Comparison of ENCODE assay signal across 1 cellular context in the genomic region with DNA sequence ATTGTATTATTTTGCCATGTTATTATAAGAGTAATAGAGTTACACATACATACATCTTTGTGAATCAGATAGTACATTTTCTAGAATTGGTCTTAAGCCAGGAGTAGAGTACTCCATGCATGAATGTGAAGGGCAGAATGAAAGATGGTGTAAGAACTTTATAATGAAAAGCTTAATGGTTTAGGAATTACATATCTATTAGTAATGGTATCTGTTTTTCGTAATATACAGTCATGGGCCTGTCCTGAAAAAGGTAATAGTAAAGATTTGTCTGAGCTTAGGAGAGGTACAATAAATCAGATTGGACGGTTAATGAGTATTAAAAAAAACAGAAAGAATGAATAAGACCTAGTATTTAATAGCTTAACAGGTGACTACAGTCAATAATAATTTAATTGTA.
TF ChIP-seq lines count a peak whose summit lies in the region.

No MANE protein-coding gene starts in this region.

TF ChIP-seq in GM12878, 131 proteins besides CTCF, POLR2A, EP300 and RAD21 (continued from another document):
- TF ChIP-seq, protein P1, sequence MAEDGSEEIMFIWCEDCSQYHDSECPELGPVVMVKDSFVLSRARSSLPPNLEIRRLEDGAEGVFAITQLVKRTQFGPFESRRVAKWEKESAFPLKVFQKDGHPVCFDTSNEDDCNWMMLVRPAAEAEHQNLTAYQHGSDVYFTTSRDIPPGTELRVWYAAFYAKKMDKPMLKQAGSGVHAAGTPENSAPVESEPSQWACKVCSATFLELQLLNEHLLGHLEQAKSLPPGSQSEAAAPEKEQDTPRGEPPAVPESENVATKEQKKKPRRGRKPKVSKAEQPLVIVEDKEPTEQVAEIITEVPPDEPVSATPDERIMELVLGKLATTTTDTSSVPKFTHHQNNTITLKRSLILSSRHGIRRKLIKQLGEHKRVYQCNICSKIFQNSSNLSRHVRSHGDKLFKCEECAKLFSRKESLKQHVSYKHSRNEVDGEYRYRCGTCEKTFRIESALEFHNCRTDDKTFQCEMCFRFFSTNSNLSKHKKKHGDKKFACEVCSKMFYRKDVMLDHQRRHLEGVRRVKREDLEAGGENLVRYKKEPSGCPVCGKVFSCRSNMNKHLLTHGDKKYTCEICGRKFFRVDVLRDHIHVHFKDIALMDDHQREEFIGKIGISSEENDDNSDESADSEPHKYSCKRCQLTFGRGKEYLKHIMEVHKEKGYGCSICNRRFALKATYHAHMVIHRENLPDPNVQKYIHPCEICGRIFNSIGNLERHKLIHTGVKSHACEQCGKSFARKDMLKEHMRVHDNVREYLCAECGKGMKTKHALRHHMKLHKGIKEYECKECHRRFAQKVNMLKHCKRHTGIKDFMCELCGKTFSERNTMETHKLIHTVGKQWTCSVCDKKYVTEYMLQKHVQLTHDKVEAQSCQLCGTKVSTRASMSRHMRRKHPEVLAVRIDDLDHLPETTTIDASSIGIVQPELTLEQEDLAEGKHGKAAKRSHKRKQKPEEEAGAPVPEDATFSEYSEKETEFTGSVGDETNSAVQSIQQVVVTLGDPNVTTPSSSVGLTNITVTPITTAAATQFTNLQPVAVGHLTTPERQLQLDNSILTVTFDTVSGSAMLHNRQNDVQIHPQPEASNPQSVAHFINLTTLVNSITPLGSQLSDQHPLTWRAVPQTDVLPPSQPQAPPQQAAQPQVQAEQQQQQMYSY (CRISPR knock-in tag; IDR thresholded peaks at IDR 0.05), result no peak
- TF ChIP-seq PAX5 (IDR thresholded peaks at IDR 0.05; ENCODE audit: borderline replicate concordance, low read depth, low read length), result no peak
